ENCODE assay signal across 9 cellular contexts in the genomic region with DNA sequence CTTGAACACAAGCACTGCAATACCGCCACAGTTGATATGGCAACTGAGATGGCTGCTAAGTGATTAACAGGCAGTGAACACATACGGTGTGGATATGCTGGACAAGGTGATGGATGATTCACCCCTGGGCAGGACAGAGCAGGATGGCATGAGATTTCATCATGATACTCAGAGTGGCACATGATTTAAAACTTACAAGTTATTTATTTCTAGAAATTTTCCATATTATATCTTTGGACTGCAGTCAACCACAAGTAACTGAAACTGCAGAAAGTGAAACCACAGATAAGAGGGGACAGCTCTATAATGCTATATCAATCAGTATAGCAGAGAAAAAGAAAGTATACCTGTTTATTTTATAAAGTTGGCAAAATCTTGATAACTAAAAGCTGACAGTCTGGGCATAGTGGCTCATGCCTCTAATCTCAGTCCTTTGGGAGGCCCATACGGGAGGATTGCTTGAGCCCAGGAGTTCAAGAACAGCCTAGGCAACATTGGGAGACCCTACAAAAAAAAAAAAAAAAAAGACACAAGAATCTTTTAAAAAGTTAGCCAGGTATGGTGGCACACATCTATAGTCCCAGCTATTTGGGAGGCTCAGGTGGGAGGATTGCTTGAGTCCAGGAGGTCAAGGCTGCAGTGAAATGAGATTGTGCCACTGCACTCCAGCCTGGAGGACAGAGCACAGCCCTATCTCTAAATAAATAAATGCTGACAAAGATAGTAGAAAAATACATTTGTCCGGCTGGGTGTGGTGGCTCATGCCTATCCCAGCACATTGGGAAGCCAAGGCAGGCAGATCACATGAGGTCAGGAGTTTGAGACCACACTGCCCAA. TPM values are rescaled to one million over a fixed set of nuclear protein-coding genes. Genes with fewer than 3 reads are reported as not detected.
DNase-seq lines count a peak whose midpoint lies in the region; ATAC-seq and TF ChIP-seq lines count a peak whose summit lies in the region.
"Had no signal": no experiment of that assay in that cellular context is flagged by ENCODE, and none has a peak within 500 bp of the region (broad histone marks: within the 10 kb centered on the region; RNA-seq: fewer than 3 reads in every experiment).

No MANE protein-coding gene starts in this region.

- peak overlapping the region; percentile 59 for H3K9ac ChIP-seq in Loucy (ENCODE audit: low read depth, low read length, poor library complexity, severe bottlenecking)

- H4K20me1 ChIP-seq in Loucy (ENCODE audit: insufficient read depth, low read length, poor library complexity, severe bottlenecking), result peaks cover 8% of the 10 kb centered on the region

- H3K36me3 ChIP-seq in Loucy (ENCODE audit: insufficient read depth, low read length), result 0 out of 2 replicates have a peak, but pooled peaks cover under 1% of the 10 kb centered on the region
- H3K36me3 ChIP-seq in adrenal gland (replicated peaks in 1 of 2), result no peaks in the 10 kb centered on the region

- H3K4me3 ChIP-seq in GM12865 (ENCODE audit: low read depth, low read length), result peak overlapping the region; percentile 22; the same call in 1 of the 2 replicates
- peak overlapping the region; percentile 63 for H3K4me3 ChIP-seq in Loucy (ENCODE audit: low read length, poor library complexity, severe bottlenecking)
- no peak overlapping the region for H3K4me3 ChIP-seq in adrenal gland
- H3K4me3 ChIP-seq: SK-N-MC had no signal

- no peaks in the 10 kb centered on the region; the same call in 1 of the 2 replicates for H3F3A ChIP-seq in Loucy (ENCODE audit: low read depth)

- TF ChIP-seq CTCF in GM12865 (IDR thresholded peaks at IDR 0.05; ENCODE audit: insufficient read depth, low read depth, low read length, missing control alignments) (no peak), Loucy (conservative IDR thresholded peaks at IDR 0.05; ENCODE audit: low read length) (no peak), adrenal gland (IDR thresholded peaks at IDR 0.05) (no peak)

- ATAC-seq in GM21360 (IDR thresholded peaks at IDR 0.05; ENCODE audit: unreplicated experiment) (no peak), sciatic nerve (no peak)

- peak overlapping the region; percentile 75 for H3K4me2 ChIP-seq in Loucy (ENCODE audit: low read depth, low read length, poor library complexity, severe bottlenecking)

- H3K27me3 ChIP-seq in Loucy (ENCODE audit: insufficient read depth, low read length, poor library complexity, severe bottlenecking) (no peaks in the 10 kb centered on the region), adrenal gland (no peaks in the 10 kb centered on the region)

- H3K27ac ChIP-seq in adrenal gland, result peak overlapping the region in 1 of 5 donors; percentile 51
- H3K27ac ChIP-seq: SK-N-MC had no signal

- H3K9me2 ChIP-seq in Loucy (replicated peaks; ENCODE audit: low read depth, low read length), result no peaks in the 10 kb centered on the region

- TF ChIP-seq POLR2A in adrenal gland (IDR thresholded peaks at IDR 0.05), result no peak

- no peak overlapping the region for H2AFZ ChIP-seq in Loucy (ENCODE audit: low read length)

- H3K4me1 ChIP-seq in Loucy (ENCODE audit: insufficient read depth, low read length, poor library complexity, severe bottlenecking) (peaks cover 47% of the 10 kb centered on the region), adrenal gland (replicated peaks in 1 of 2) (peaks cover 20 to 26% of the 10 kb centered on the region in 2 donors)

- H3K9me3 ChIP-seq in Loucy (ENCODE audit: insufficient read depth, low read depth, low read length) (no peaks in the 10 kb centered on the region), adrenal gland (replicated peaks in 1 of 3) (no peaks in the 10 kb centered on the region)

- peak; percentile 45 for DNase-seq in GM12865 (ENCODE audit: low read depth)
- peak; percentile 38 to 83 (median 60) for DNase-seq in adrenal gland
- DNase-seq in non-pigmented ciliary epithelial cell (ENCODE audit: low read depth), result peak; percentile 40
- no peak for DNase-seq in GOT3 (lab: John Stamatoyannopoulos, UW)
- no peak for DNase-seq in activated CD4-positive, alpha-beta T cell treated with anti-CD3 and anti-CD28 coated beads for 48 hours
- DNase-seq in sciatic nerve (ENCODE audit: low spot score), result no peak

- 29 to 46% (median 36%) methylated on average over 4 of the region's 4 CpGs for WGBS in adrenal gland, 4 donors

- intact Hi-C loops in adrenal gland (cut with DNase I) (loop anchor here in 1 of 2 donors (10.0 kb wide), 1 partner anchor 87 kb away; a partner anchor contains a TSS), sciatic nerve (cut with DNase I) (loop anchor here (10.0 kb wide), 1 partner anchor 187 kb away; no protein-coding TSS in a partner anchor)

- peaks cover 57% of the 10 kb centered on the region for H3K79me2 ChIP-seq in Loucy (ENCODE audit: insufficient read depth, low read length)

RNA-seq across cellular contexts. Expression of a gene that starts 48.1 kb away (rescaled TPM):
- total RNA-seq in adrenal gland (10 to 100 TPM; 16.0 to 32.8 (median 23.0) TPM), sciatic nerve (36.5 TPM)
- polyA plus RNA-seq in adrenal gland, result 10 to 100 TPM; 14.8 to 44.8 (median 34.0) TPM

Comparison
In these comparisons a context has a peak if more than half of its experiments do, and no peak if none do; other contexts are left out.
1. DNase-seq: peak in GM12865 (single experiment), adrenal gland (7 of 7) and non-pigmented ciliary epithelial cell (single experiment); none in GOT3 (single experiment), activated CD4-positive, alpha-beta T cell treated with anti-CD3 and anti-CD28 coated beads for 48 hours (single experiment) and sciatic nerve (single experiment).
2. H3K4me3 ChIP-seq: peak in GM12865 (single experiment) and Loucy (single experiment); none in adrenal gland (0 of 4).